ENCODE assay signal across 8 cellular contexts in the genomic region with DNA sequence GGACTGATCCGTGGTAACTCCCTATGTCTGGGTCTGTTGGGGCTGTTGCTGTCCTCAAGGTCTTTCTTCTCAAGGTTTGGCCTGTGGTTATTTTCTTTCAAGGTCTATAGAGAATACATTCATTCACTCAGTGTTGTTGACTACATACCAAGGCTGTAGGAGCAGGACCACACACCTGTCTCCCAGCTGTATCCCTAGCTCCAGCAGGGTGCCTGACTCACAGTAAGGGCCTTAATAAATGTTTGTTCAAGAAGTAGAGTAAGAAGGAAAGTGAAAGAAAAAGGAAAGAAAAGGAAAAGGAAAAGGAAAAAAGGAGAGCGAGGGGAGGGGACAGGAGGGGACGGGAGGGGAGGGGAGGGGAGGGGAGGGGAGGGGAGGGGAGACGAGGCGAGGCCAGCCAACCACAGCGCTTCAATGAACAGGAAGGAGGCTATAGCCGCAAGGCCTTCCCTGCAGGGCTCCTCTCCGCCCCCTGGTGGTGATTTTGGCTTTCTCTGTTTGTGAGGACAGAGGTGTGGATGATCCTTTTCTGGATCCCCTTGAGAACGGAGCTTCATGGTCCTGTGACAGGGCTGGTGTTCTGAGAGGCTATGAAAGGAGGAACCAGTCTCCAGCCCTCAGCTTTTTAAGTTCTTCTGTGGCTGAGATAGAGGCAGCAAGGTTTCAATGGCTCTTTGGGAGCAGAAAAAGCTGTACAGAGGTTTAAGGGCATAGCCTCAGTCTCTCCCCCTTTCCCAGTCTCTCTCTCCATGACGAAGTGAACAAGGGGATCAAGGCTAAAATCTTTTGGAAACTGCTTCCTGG. TPM values are rescaled to one million over a fixed set of nuclear protein-coding genes. Genes with fewer than 3 reads are reported as not detected.
DNase-seq lines count a peak whose midpoint lies in the region; ATAC-seq and TF ChIP-seq lines count a peak whose summit lies in the region.

No MANE protein-coding gene starts in this region.

- H3F3A ChIP-seq in GM23248 (ENCODE audit: insufficient read depth): no peaks in the 10 kb centered on the region

- H3K27ac ChIP-seq in GM23248 (no peak overlapping the region), lower lobe of right lung (no peak overlapping the region), tibial nerve (no peak overlapping the region)

- no peak for TF ChIP-seq POLR2A in tibial nerve (IDR thresholded peaks at IDR 0.05)

- peaks cover 9% of the 10 kb centered on the region for H3K4me1 Mint-ChIP-seq in endothelial cell (ENCODE audit: unreplicated experiment)

- H4K20me1 ChIP-seq in GM23248 (ENCODE audit: insufficient read depth): no peaks in the 10 kb centered on the region

- ATAC-seq in SK-N-SH treated with all-trans-retinoic acid at 6 μM for 48 hours: peak; percentile 99
- ATAC-seq in activated naive CD4-positive, alpha-beta T cell treated with anti-CD3 and anti-CD28 coated beads, Interleukin-2, amount 50 U/mL, for 72 hours: peak; percentile 41 to 82
- peak; percentile 54 to 65 for ATAC-seq in lower lobe of right lung

- TF ChIP-seq CTCF in lower lobe of right lung (IDR thresholded peaks at IDR 0.05): peak; percentile 38
- TF ChIP-seq CTCF in tibial nerve (IDR thresholded peaks at IDR 0.05): peak in 3 of 5 experiments; percentile 29 to 39 (median 29)
- no peak for TF ChIP-seq CTCF in endothelial cell (IDR thresholded peaks at IDR 0.05; ENCODE audit: unreplicated experiment)

- H3K36me3 ChIP-seq in GM23248 (ENCODE audit: low read depth) (no peaks in the 10 kb centered on the region), lower lobe of right lung (no peaks in the 10 kb centered on the region), tibial nerve (no peaks in the 10 kb centered on the region)

- peaks cover 10% of the 10 kb centered on the region for H3K27me3 Mint-ChIP-seq in endothelial cell (ENCODE audit: unreplicated experiment)

- no peak overlapping the region; the same call in 1 of the 2 replicates for H2AFZ ChIP-seq in GM23248

- WGBS in GM23248 (ENCODE audit: low coverage in 1 of 2, low lambda C conversion rate in 2 of 2, missing lambda C conversion rate in 2 of 2), 2 experiments: 19 to 31% methylated on average over 5 to 9 of the region's 10 CpGs
- WGBS in tibial nerve, 2 donors: 48 to 52% methylated on average over 10 of the region's 10 CpGs

- peak overlapping the region; percentile 52 to 54 for H3K27ac Mint-ChIP-seq in activated naive CD4-positive, alpha-beta T cell treated with anti-CD3 and anti-CD28 coated beads, Interleukin-2, amount 50 U/mL, for 72 hours
- no peak overlapping the region for H3K27ac Mint-ChIP-seq in endothelial cell (ENCODE audit: unreplicated experiment)

- no peak overlapping the region for H3K4me3 ChIP-seq in GM23248
- no peak overlapping the region for H3K4me3 ChIP-seq in lower lobe of right lung
- H3K4me3 ChIP-seq in tibial nerve: no peak overlapping the region

- H3K27me3 ChIP-seq in GM23248 (replicated peaks; ENCODE audit: insufficient read depth) (no peaks in the 10 kb centered on the region), lower lobe of right lung (ENCODE audit: low read depth) (no peaks in the 10 kb centered on the region), tibial nerve (no peaks in the 10 kb centered on the region)

- H3K4me1 ChIP-seq in GM23248 (ENCODE audit: insufficient read depth) (no peaks in the 10 kb centered on the region), lower lobe of right lung (no peaks in the 10 kb centered on the region), tibial nerve (no peaks in the 10 kb centered on the region)

- H3K9me2 ChIP-seq in GM23248 (ENCODE audit: insufficient read depth): no peaks in the 10 kb centered on the region

- H3K9me3 Mint-ChIP-seq in activated naive CD4-positive, alpha-beta T cell treated with anti-CD3 and anti-CD28 coated beads, Interleukin-2, amount 50 U/mL, for 72 hours: peaks cover 20 to 23% of the 10 kb centered on the region in 2 donors
- peaks cover 32% of the 10 kb centered on the region for H3K9me3 Mint-ChIP-seq in endothelial cell (ENCODE audit: unreplicated experiment)

- H3K9ac ChIP-seq in GM23248: no peak overlapping the region

- H3K4me2 ChIP-seq in GM23248 (ENCODE audit: unreplicated experiment): no peak overlapping the region

- no peaks in the 10 kb centered on the region for H3K9me3 ChIP-seq in GM23248 (ENCODE audit: low read depth)
- H3K9me3 ChIP-seq in lower lobe of right lung: peaks cover 20% of the 10 kb centered on the region
- H3K9me3 ChIP-seq in tibial nerve: peaks cover 0 to 36% (median 0%) of the 10 kb centered on the region in 4 donors

- TF ChIP-seq EP300 in tibial nerve (IDR thresholded peaks at IDR 0.05): no peak

- in situ Hi-C loops in GM23248 (cut with MboI): no loop called here

- no peak overlapping the region for H3K4me3 Mint-ChIP-seq in endothelial cell (ENCODE audit: unreplicated experiment)

- peak; percentile 69 for DNase-seq in AG20443 (ENCODE audit: low spot score)
- peak; percentile 58 for DNase-seq in GM23248
- DNase-seq in activated naive CD4-positive, alpha-beta T cell treated with anti-CD3 and anti-CD28 coated beads, Interleukin-2, amount 50 U/mL, for 72 hours (ENCODE audit: low spot score in 2 of 2): peak in 1 of 2 donors; percentile 62
- peak; percentile 60 for DNase-seq in lower lobe of right lung
- DNase-seq in tibial nerve (ENCODE audit: low spot score in 2 of 2): peak in 1 of 2 donors; percentile 22
- no peak for DNase-seq in cortex of kidney (lab: John Stamatoyannopoulos, UW)
- DNase-seq in endothelial cell (ENCODE audit: low spot score): no peak

- intact Hi-C loops in lower lobe of right lung (cut with DNase I): no loop called here

- peaks cover 15 to 17% of the 10 kb centered on the region in 2 donors for H3K36me3 Mint-ChIP-seq in activated naive CD4-positive, alpha-beta T cell treated with anti-CD3 and anti-CD28 coated beads, Interleukin-2, amount 50 U/mL, for 72 hours
- peaks cover 24% of the 10 kb centered on the region for H3K36me3 Mint-ChIP-seq in endothelial cell (ENCODE audit: low read depth, unreplicated experiment)

- H3K79me2 ChIP-seq in GM23248 (ENCODE audit: insufficient read depth): no peaks in the 10 kb centered on the region

TF ChIP-seq in SK-N-SH treated with all-trans-retinoic acid at 6 μM for 48 hours, 23 proteins besides CTCF, POLR2A, EP300 and RAD21 (continues in another document):
- TF ChIP-seq, protein P1, sequence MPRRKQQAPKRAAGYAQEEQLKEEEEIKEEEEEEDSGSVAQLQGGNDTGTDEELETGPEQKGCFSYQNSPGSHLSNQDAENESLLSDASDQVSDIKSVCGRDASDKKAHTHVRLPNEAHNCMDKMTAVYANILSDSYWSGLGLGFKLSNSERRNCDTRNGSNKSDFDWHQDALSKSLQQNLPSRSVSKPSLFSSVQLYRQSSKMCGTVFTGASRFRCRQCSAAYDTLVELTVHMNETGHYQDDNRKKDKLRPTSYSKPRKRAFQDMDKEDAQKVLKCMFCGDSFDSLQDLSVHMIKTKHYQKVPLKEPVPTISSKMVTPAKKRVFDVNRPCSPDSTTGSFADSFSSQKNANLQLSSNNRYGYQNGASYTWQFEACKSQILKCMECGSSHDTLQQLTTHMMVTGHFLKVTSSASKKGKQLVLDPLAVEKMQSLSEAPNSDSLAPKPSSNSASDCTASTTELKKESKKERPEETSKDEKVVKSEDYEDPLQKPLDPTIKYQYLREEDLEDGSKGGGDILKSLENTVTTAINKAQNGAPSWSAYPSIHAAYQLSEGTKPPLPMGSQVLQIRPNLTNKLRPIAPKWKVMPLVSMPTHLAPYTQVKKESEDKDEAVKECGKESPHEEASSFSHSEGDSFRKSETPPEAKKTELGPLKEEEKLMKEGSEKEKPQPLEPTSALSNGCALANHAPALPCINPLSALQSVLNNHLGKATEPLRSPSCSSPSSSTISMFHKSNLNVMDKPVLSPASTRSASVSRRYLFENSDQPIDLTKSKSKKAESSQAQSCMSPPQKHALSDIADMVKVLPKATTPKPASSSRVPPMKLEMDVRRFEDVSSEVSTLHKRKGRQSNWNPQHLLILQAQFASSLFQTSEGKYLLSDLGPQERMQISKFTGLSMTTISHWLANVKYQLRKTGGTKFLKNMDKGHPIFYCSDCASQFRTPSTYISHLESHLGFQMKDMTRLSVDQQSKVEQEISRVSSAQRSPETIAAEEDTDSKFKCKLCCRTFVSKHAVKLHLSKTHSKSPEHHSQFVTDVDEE (CRISPR knock-in tag; IDR thresholded peaks at IDR 0.05): no peak
- TF ChIP-seq RARB (CRISPR knock-in tag; IDR thresholded peaks at IDR 0.05): no peak
- TF ChIP-seq, protein P2, sequence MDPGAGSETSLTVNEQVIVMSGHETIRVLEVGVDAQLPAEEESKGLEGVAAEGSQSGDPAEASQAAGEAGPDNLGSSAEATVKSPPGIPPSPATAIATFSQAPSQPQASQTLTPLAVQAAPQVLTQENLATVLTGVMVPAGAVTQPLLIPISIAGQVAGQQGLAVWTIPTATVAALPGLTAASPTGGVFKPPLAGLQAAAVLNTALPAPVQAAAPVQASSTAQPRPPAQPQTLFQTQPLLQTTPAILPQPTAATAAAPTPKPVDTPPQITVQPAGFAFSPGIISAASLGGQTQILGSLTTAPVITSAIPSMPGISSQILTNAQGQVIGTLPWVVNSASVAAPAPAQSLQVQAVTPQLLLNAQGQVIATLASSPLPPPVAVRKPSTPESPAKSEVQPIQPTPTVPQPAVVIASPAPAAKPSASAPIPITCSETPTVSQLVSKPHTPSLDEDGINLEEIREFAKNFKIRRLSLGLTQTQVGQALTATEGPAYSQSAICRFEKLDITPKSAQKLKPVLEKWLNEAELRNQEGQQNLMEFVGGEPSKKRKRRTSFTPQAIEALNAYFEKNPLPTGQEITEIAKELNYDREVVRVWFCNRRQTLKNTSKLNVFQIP (CRISPR knock-in tag; IDR thresholded peaks at IDR 0.05; ENCODE audit: borderline replicate concordance, low read depth): no peak

RNA-seq across cellular contexts. Expression of a gene that starts 30.6 kb away (rescaled TPM):
- not detected in 2 replicates for total RNA-seq in GM23248 (2014; rRNA removed; shearing (Covaris generic))
- not detected in 2 replicates for polyA plus RNA-seq in GM23248 (2016; fragmentation: Nextera tagmentation; extraction: Ambion mirVana)
- not detected for total RNA-seq in activated naive CD4-positive, alpha-beta T cell treated with anti-CD3 and anti-CD28 coated beads, Interleukin-2, amount 50 U/mL, for 72 hours
- not detected for total RNA-seq in lower lobe of right lung
- total RNA-seq in tibial nerve: not detected
- total RNA-seq in endothelial cell (ENCODE audit: unreplicated experiment): not detected

RNA-seq across cellular contexts. Expression of a gene that starts 34.3 kb away (rescaled TPM):
- total RNA-seq in GM23248 (2014; rRNA removed; shearing (Covaris generic)): not detected in 2 replicates
- not detected in 2 replicates for polyA plus RNA-seq in GM23248 (2016; fragmentation: Nextera tagmentation; extraction: Ambion mirVana)
- not detected for total RNA-seq in activated naive CD4-positive, alpha-beta T cell treated with anti-CD3 and anti-CD28 coated beads, Interleukin-2, amount 50 U/mL, for 72 hours
- total RNA-seq in lower lobe of right lung: not detected
- total RNA-seq in tibial nerve: not detected
- not detected for total RNA-seq in endothelial cell (ENCODE audit: unreplicated experiment)

Comparison
In these comparisons a context has a peak if more than half of its experiments do, and no peak if none do; other contexts are left out.
1. DNase-seq: peak in AG20443 (single experiment), GM23248 (single experiment) and lower lobe of right lung (single experiment); none in cortex of kidney (single experiment) and endothelial cell (single experiment).
2. Peak in every context shown above with its lines, with median percentiles within 50 percentile points of each other: ATAC-seq.